11 cellular contexts compared by ENCODE assay signal in genomic region chr6:52505726-52506501, GRCh38.
DNase-seq lines count a peak whose midpoint lies in the region; ATAC-seq and TF ChIP-seq lines count a peak whose summit lies in the region.
"Had no signal": no experiment of that assay in that cellular context is flagged by ENCODE, and none has a peak within 500 bp of the region (broad histone marks: within the 10 kb centered on the region; RNA-seq: fewer than 3 reads in every experiment).

No MANE protein-coding gene starts in this region.

- ATAC-seq in HG03045 (IDR thresholded peaks at IDR 0.05; ENCODE audit: unreplicated experiment) (no peak), HG03097 (IDR thresholded peaks at IDR 0.05; ENCODE audit: low FRiP score, unreplicated experiment) (no peak)

- peaks cover 28% of the 10 kb centered on the region for H3F3A ChIP-seq in MM.1S (ENCODE audit: insufficient read depth, low read length)

- no peak for TF ChIP-seq POLR2A in testis (IDR thresholded peaks at IDR 0.05)

- H3K27me3 ChIP-seq in cardiac muscle cell, result no peaks in the 10 kb centered on the region
- no peaks in the 10 kb centered on the region for H3K27me3 ChIP-seq in right atrium auricular region
- H3K27me3 ChIP-seq in MM.1S (replicated peaks; ENCODE audit: insufficient read depth, low read length), result no peaks in the 10 kb centered on the region
- H3K27me3 ChIP-seq in testis, result no peaks in the 10 kb centered on the region
- H3K27me3 ChIP-seq: spleen had no signal

- no peak overlapping the region for H3K4me2 ChIP-seq in MM.1S (ENCODE audit: low read depth, low read length)

- no peak for DNase-seq in cardiac muscle cell (ENCODE audit: low read depth in 1 of 2, low spot score in 1 of 2)
- DNase-seq in right atrium auricular region (ENCODE audit: low spot score), result no peak
- no peak for DNase-seq in MM.1S
- peak; percentile 71 for DNase-seq in coronary artery (ENCODE audit: low spot score)
- peak; percentile 53 for DNase-seq in testis
- DNase-seq in NCI-H1417 (lab: John Stamatoyannopoulos, UW), result no peak
- DNase-seq: ACHN; activated naive CD8-positive, alpha-beta T cell treated with anti-CD3 and anti-CD28 coated beads for 36 hours; spleen had no signal

- no peaks in the 10 kb centered on the region for H3K4me1 ChIP-seq in cardiac muscle cell (ENCODE audit: low read depth)
- peaks cover 0 to 63% of the 10 kb centered on the region in 2 donors for H3K4me1 ChIP-seq in right atrium auricular region
- peaks cover 19% of the 10 kb centered on the region for H3K4me1 ChIP-seq in MM.1S (ENCODE audit: low read length)
- H3K4me1 ChIP-seq in testis, result peaks cover 18% of the 10 kb centered on the region

- peaks cover 83% of the 10 kb centered on the region for H3K79me2 ChIP-seq in MM.1S (ENCODE audit: low read length)

- intact Hi-C loops in testis (cut with DNase I; ENCODE audit: low total_unique reads), result no loop called here

- H4K20me1 ChIP-seq in MM.1S (ENCODE audit: insufficient read depth, low read length), result no peaks in the 10 kb centered on the region

- H3K36me3 ChIP-seq in cardiac muscle cell (no peaks in the 10 kb centered on the region), right atrium auricular region (peaks cover 47% of the 10 kb centered on the region), MM.1S (replicated peaks; ENCODE audit: insufficient read depth, low read length) (peaks cover 53% of the 10 kb centered on the region), testis (ENCODE audit: low read depth, missing control alignments) (no peaks in the 10 kb centered on the region)

- H2AFZ ChIP-seq in MM.1S (ENCODE audit: low read length), result no peak overlapping the region

- TF ChIP-seq CTCF in cardiac muscle cell (IDR thresholded peaks at IDR 0.05; ENCODE audit: low read depth, low read length), result peak; percentile 8
- TF ChIP-seq CTCF in right atrium auricular region (IDR thresholded peaks at IDR 0.05), result no peak
- TF ChIP-seq CTCF in MM.1S (IDR thresholded peaks at IDR 0.05; ENCODE audit: low read length), result 0 out of 2 replicates have a peak, but pooled peaks have one; percentile 9
- no peak for TF ChIP-seq CTCF in coronary artery (IDR thresholded peaks at IDR 0.05)
- TF ChIP-seq CTCF in testis (IDR thresholded peaks at IDR 0.05), result no peak

- no peak overlapping the region for H3K27ac ChIP-seq in cardiac muscle cell
- no peak overlapping the region for H3K27ac ChIP-seq in right atrium auricular region
- H3K27ac ChIP-seq in MM.1S (ENCODE audit: low read length), result no peak overlapping the region; the same call in 1 of the 2 replicates
- H3K27ac ChIP-seq in coronary artery, result no peak overlapping the region
- H3K27ac ChIP-seq in testis, result no peak overlapping the region

- H3K4me3 ChIP-seq in cardiac muscle cell (no peak overlapping the region), right atrium auricular region (no peak overlapping the region), MM.1S (ENCODE audit: low read length) (no peak overlapping the region), coronary artery (no peak overlapping the region), testis (no peak overlapping the region)
- H3K4me3 ChIP-seq: spleen had no signal

- no peaks in the 10 kb centered on the region for H3K9me2 ChIP-seq in MM.1S (replicated peaks; ENCODE audit: insufficient read depth, low read length)

- H3K9me3 ChIP-seq in cardiac muscle cell (ENCODE audit: low read depth) (no peaks in the 10 kb centered on the region), right atrium auricular region (no peaks in the 10 kb centered on the region), MM.1S (replicated peaks; ENCODE audit: insufficient read depth, low read length) (no peaks in the 10 kb centered on the region), testis (no peaks in the 10 kb centered on the region)
- H3K9me3 ChIP-seq: spleen had no signal

- no peak overlapping the region for H3K9ac ChIP-seq in MM.1S (ENCODE audit: low read length)

- 67 to 69% methylated on average over 16 of the region's 16 CpGs for WGBS in testis, 2 donors

Comparison
In these comparisons a context has a peak if more than half of its experiments do, and no peak if none do; other contexts are left out.
1. CTCF ChIP-seq: peak in cardiac muscle cell (single experiment) and MM.1S (single experiment); none in right atrium auricular region (0 of 2), coronary artery (single experiment) and testis (0 of 3).
2. DNase-seq: peak in coronary artery (single experiment) and testis (single experiment); none in cardiac muscle cell (0 of 2), right atrium auricular region (single experiment), MM.1S (single experiment) and NCI-H1417 (0 of 3).